ENCODE assay signal across 9 cellular contexts in genomic region chr16:8674413-8675022, GRCh38. TPM values are rescaled to one million over a fixed set of nuclear protein-coding genes. Genes with fewer than 3 reads are reported as not detected.
DNase-seq lines count a peak whose midpoint lies in the region; ATAC-seq and TF ChIP-seq lines count a peak whose summit lies in the region.
"Had no signal": no experiment of that assay in that cellular context is flagged by ENCODE, and none has a peak within 500 bp of the region (broad histone marks: within the 10 kb centered on the region; RNA-seq: fewer than 3 reads in every experiment).

Gene ABAT (plus strand): TSS chr16:8674617. CDS start chr16:8735740, 61,123 bp downstream.

- intact Hi-C loops in activated CD4-positive, alpha-beta T cell treated with anti-CD3 and anti-CD28 coated beads for 36 hours (cut with DNase I, micrococcal nuclease) = loop anchor here (1.0 to 10.0 kb wide), 5 partner anchors 53 to 460 kb away; partner anchors contain the start of genes PMM2 (in 2 of the 2), TMEM186 (in 2 of the 2), CARHSP1 (in 1 of the 2) and METTL22 (in 1 of the 2)
- intact Hi-C loops in left colon (cut with DNase I, micrococcal nuclease) = loop anchor here in 1 of 2 donors (10.0 kb wide), 1 partner anchor 120 kb away; the partner anchor contains the start of genes PMM2 and TMEM186

- no peak for DNase-seq in AG09309 (ENCODE audit: low read depth)
- peak; percentile 90 for DNase-seq in NCI-H345 (lab: John Stamatoyannopoulos, UW)
- peak; percentile 93 for DNase-seq in activated CD4-positive, alpha-beta T cell treated with anti-CD3 and anti-CD28 coated beads for 36 hours
- peak; percentile 79 for DNase-seq in choroid plexus epithelial cell (ENCODE audit: low read depth)
- peak; percentile 90 to 92 for DNase-seq in left colon
- peak; percentile 75 to 80 for DNase-seq in stimulated activated CD4-positive, alpha-beta T cell treated with anti-CD3 and anti-CD28 coated beads, Interleukin-1b, Interleukin-23, amount 100 ng/mL, for 4 hours (ENCODE audit: low read depth in 2 of 2)

- peak within 1 kb of the TSS; percentile 92 for H3K27ac Mint-ChIP-seq in activated CD4-positive, alpha-beta T cell treated with anti-CD3 and anti-CD28 coated beads for 36 hours

- H3K4me3 Mint-ChIP-seq in activated CD4-positive, alpha-beta T cell treated with anti-CD3 and anti-CD28 coated beads for 36 hours = peak within 1 kb of the TSS; percentile 83

- CTCF ChIA-PET in activated CD4-positive, alpha-beta T cell treated with anti-CD3 and anti-CD28 coated beads for 36 hours (lab: Charles Lee) = no interaction called here

- H3K36me3 Mint-ChIP-seq in activated CD4-positive, alpha-beta T cell treated with anti-CD3 and anti-CD28 coated beads for 36 hours (ENCODE audit: low read depth) = peaks cover 4% of the 10 kb centered on the region

- ATAC-seq in GM18907 (IDR thresholded peaks at IDR 0.05; ENCODE audit: unreplicated experiment) (peak; percentile 99), HG03108 (IDR thresholded peaks at IDR 0.05; ENCODE audit: unreplicated experiment) (peak; percentile 99), left colon (peak; percentile 99)
- ATAC-seq in activated CD4-positive, alpha-beta T cell treated with anti-CD3 and anti-CD28 coated beads for 36 hours = peak; percentile 96

- POLR2A ChIA-PET in activated CD4-positive, alpha-beta T cell treated with anti-CD3 and anti-CD28 coated beads for 36 hours (lab: Charles Lee) = interaction anchor here (0.6 kb wide), 1 partner anchor 196 kb away, joined by 3 read pairs; no protein-coding TSS in a partner anchor

- no peak for TF ChIP-seq CTCF in AG09309 (IDR thresholded peaks at IDR 0.05; ENCODE audit: control insufficient read depth, insufficient read depth, low read depth, low read length, missing control alignments)
- no peak for TF ChIP-seq CTCF in choroid plexus epithelial cell (conservative IDR thresholded peaks at IDR 0.05; ENCODE audit: low read depth, low read length)

- H3K4me1 Mint-ChIP-seq in activated CD4-positive, alpha-beta T cell treated with anti-CD3 and anti-CD28 coated beads for 36 hours = peaks cover 18% of the 10 kb centered on the region

- peak within 1 kb of the TSS; percentile 74 for H3K4me3 ChIP-seq in AG09309 (ENCODE audit: control insufficient read depth, low read depth, low read length)
- H3K4me3 ChIP-seq in choroid plexus epithelial cell (ENCODE audit: low read depth, low read length) = peak within 1 kb of the TSS; percentile 64

- H3K9me3 Mint-ChIP-seq in activated CD4-positive, alpha-beta T cell treated with anti-CD3 and anti-CD28 coated beads for 36 hours (ENCODE audit: low read depth) = peaks cover 1% of the 10 kb centered on the region

- H3K27me3 Mint-ChIP-seq in activated CD4-positive, alpha-beta T cell treated with anti-CD3 and anti-CD28 coated beads for 36 hours = no peaks in the 10 kb centered on the region

RNA-seq across cellular contexts. Expression of gene ABAT, which starts in this region (rescaled TPM):
- total RNA-seq in activated CD4-positive, alpha-beta T cell treated with anti-CD3 and anti-CD28 coated beads for 36 hours = 1 to 10 TPM; 5.4 to 6.0 TPM
- total RNA-seq in left colon = 10 to 100 TPM in 1 of 2 donors, 1 to 10 TPM in 1; 9.2 to 24.2 TPM
- total RNA-seq: HT1080 had no signal
